ENCODE assay signal across 13 cellular contexts in genomic region chr16:68082596-68083238, GRCh38. TPM values are rescaled to one million over a fixed set of nuclear protein-coding genes. Genes with fewer than 3 reads are reported as not detected.
DNase-seq lines count a peak whose midpoint lies in the region; ATAC-seq and TF ChIP-seq lines count a peak whose summit lies in the region.
"Had no signal": no experiment of that assay in that cellular context is flagged by ENCODE, and none has a peak within 500 bp of the region (broad histone marks: within the 10 kb centered on the region; RNA-seq: fewer than 3 reads in every experiment).

No MANE protein-coding gene starts in this region.

- no peak overlapping the region for H3K4me2 ChIP-seq in mesenchymal stem cell (ENCODE audit: low read length, poor library complexity, severe bottlenecking)

- peaks cover 12% of the 10 kb centered on the region for H3K4me1 ChIP-seq in mesenchymal stem cell (ENCODE audit: control insufficient read depth, insufficient read depth, low read depth, low read length)
- peaks cover 76% of the 10 kb centered on the region for H3K4me1 ChIP-seq in suprapubic skin

- H3K36me3 Mint-ChIP-seq in activated CD8-positive, alpha-beta memory T cell treated with anti-CD3 and anti-CD28 coated beads, Interleukin-2, amount 10 ng/mL, durations not matched to agents 7 days and 5 days, result peaks cover 27% of the 10 kb centered on the region
- H3K36me3 Mint-ChIP-seq in activated T-helper 1 cell treated with anti-CD3 and anti-CD28 coated beads, Interleukin-12 subunit alpha, Interleukin-12 subunit beta, Interleukin-2, Interleukin-4 antibody, amounts not matched to agents 30 ng/mL and 10 ng/mL and 1 ng/mL, durations not matched to agents 14 hours and 24 hours and 36 hours (ENCODE audit: low read depth), result peaks cover 21% of the 10 kb centered on the region

- no peak for TF ChIP-seq POLR2A in suprapubic skin (IDR thresholded peaks at IDR 0.05)

- no peak overlapping the region for H3K23ac ChIP-seq in mesenchymal stem cell (ENCODE audit: low read length in 2 of 2)

- CTCF ChIA-PET in activated CD8-positive, alpha-beta memory T cell treated with anti-CD3 and anti-CD28 coated beads, Interleukin-2, amount 10 ng/mL, durations not matched to agents 7 days and 5 days (lab: Charles Lee), result interaction anchor here (10.6 kb wide), 1 partner anchor 14 kb away, joined by 211 read pairs; no protein-coding TSS in a partner anchor

- no peak overlapping the region for H3K4me3 Mint-ChIP-seq in activated CD8-positive, alpha-beta memory T cell treated with anti-CD3 and anti-CD28 coated beads, Interleukin-2, amount 10 ng/mL, durations not matched to agents 7 days and 5 days
- H3K4me3 Mint-ChIP-seq in activated T-helper 1 cell treated with anti-CD3 and anti-CD28 coated beads, Interleukin-12 subunit alpha, Interleukin-12 subunit beta, Interleukin-2, Interleukin-4 antibody, amounts not matched to agents 30 ng/mL and 10 ng/mL and 1 ng/mL, durations not matched to agents 14 hours and 24 hours and 36 hours, result peak overlapping the region; percentile 85

- peak overlapping the region; percentile 42 for H2BK120ac ChIP-seq in mesenchymal stem cell (ENCODE audit: low read depth, low read length)

- peak; percentile 41 for DNase-seq in activated CD8-positive, alpha-beta memory T cell treated with anti-CD3 and anti-CD28 coated beads, Interleukin-2, amount 10 ng/mL, durations not matched to agents 7 days and 5 days
- no peak for DNase-seq in activated CD8-positive, alpha-beta memory T cell treated with anti-CD3 and anti-CD28 coated beads for 24 hours
- no peak for DNase-seq in activated T-helper 1 cell treated with anti-CD3 and anti-CD28 coated beads, Interleukin-12 subunit alpha, Interleukin-12 subunit beta, Interleukin-2, Interleukin-4 antibody, amounts not matched to agents 30 ng/mL and 10 ng/mL and 1 ng/mL, durations not matched to agents 14 hours and 24 hours and 36 hours (ENCODE audit: low spot score)
- no peak for DNase-seq in mesenchymal stem cell
- DNase-seq in suprapubic skin (ENCODE audit: low spot score in 2 of 2), result no peak
- DNase-seq in hypothalamus (lab: John Stamatoyannopoulos, UW), result no peak
- DNase-seq: cortex of kidney; NCI-H1105; occipital lobe; stimulated activated CD4-positive, alpha-beta T cell treated with anti-CD3 and anti-CD28 coated beads, Interleukin-4, amount 100 ng/mL, for 4 hours; transverse colon had no signal

- H2BK12ac ChIP-seq in mesenchymal stem cell (ENCODE audit: low read length in 2 of 2), result peak overlapping the region in 1 of 2 experiments; percentile 87

- peak overlapping the region in 1 of 2 experiments; percentile 81 for H3K4ac ChIP-seq in mesenchymal stem cell (ENCODE audit: low read depth in 1 of 2, low read length in 2 of 2)

- H3K27me3 ChIP-seq in mesenchymal stem cell (ENCODE audit: control insufficient read depth in 1 of 2, insufficient read depth in 1 of 2, low read length in 2 of 2) (no peaks in the 10 kb centered on the region), suprapubic skin (no peaks in the 10 kb centered on the region)
- H3K27me3 ChIP-seq: transverse colon had no signal

- ATAC-seq in activated CD8-positive, alpha-beta memory T cell treated with anti-CD3 and anti-CD28 coated beads, Interleukin-2, amount 10 ng/mL, durations not matched to agents 7 days and 5 days, result no peak
- ATAC-seq in HG03039 (IDR thresholded peaks at IDR 0.05; ENCODE audit: unreplicated experiment) (no peak), GM18909 (IDR thresholded peaks at IDR 0.05; ENCODE audit: poor library complexity, unreplicated experiment) (no peak)

- H3K14ac ChIP-seq in mesenchymal stem cell (ENCODE audit: low read length in 2 of 2), result no peak overlapping the region

- no peaks in the 10 kb centered on the region for H3K79me1 ChIP-seq in mesenchymal stem cell (replicated peaks; ENCODE audit: low read length, poor library complexity, severe bottlenecking)

- intact Hi-C loops in activated T-helper 1 cell treated with anti-CD3 and anti-CD28 coated beads, Interleukin-12 subunit alpha, Interleukin-12 subunit beta, Interleukin-2, Interleukin-4 antibody, amounts not matched to agents 30 ng/mL and 10 ng/mL and 1 ng/mL, durations not matched to agents 14 hours and 24 hours and 36 hours (cut with micrococcal nuclease), result loop anchor here (5.0 to 10.0 kb wide), 2 partner anchors 145 to 838 kb away; partner anchors contain the start of genes FHOD1, PSMB10 and SLC9A5

- H3K4me1 Mint-ChIP-seq in activated CD8-positive, alpha-beta memory T cell treated with anti-CD3 and anti-CD28 coated beads, Interleukin-2, amount 10 ng/mL, durations not matched to agents 7 days and 5 days, result peaks cover 68% of the 10 kb centered on the region
- H3K4me1 Mint-ChIP-seq in activated T-helper 1 cell treated with anti-CD3 and anti-CD28 coated beads, Interleukin-12 subunit alpha, Interleukin-12 subunit beta, Interleukin-2, Interleukin-4 antibody, amounts not matched to agents 30 ng/mL and 10 ng/mL and 1 ng/mL, durations not matched to agents 14 hours and 24 hours and 36 hours (ENCODE audit: low read depth), result peaks cover 75% of the 10 kb centered on the region

- no peak for TF ChIP-seq CTCF in suprapubic skin (IDR thresholded peaks at IDR 0.05)

- no peak overlapping the region for H2BK5ac ChIP-seq in mesenchymal stem cell (ENCODE audit: low read depth, low read length, poor library complexity, severe bottlenecking)

- H3K27me3 Mint-ChIP-seq in activated CD8-positive, alpha-beta memory T cell treated with anti-CD3 and anti-CD28 coated beads, Interleukin-2, amount 10 ng/mL, durations not matched to agents 7 days and 5 days, result no peaks in the 10 kb centered on the region
- H3K27me3 Mint-ChIP-seq in activated T-helper 1 cell treated with anti-CD3 and anti-CD28 coated beads, Interleukin-12 subunit alpha, Interleukin-12 subunit beta, Interleukin-2, Interleukin-4 antibody, amounts not matched to agents 30 ng/mL and 10 ng/mL and 1 ng/mL, durations not matched to agents 14 hours and 24 hours and 36 hours (ENCODE audit: insufficient read depth), result peaks cover 2% of the 10 kb centered on the region

- peak overlapping the region; percentile 19 for H2BK15ac ChIP-seq in mesenchymal stem cell (ENCODE audit: low read depth, poor library complexity, severe bottlenecking)

- no peaks in the 10 kb centered on the region for H3K9me3 Mint-ChIP-seq in activated CD8-positive, alpha-beta memory T cell treated with anti-CD3 and anti-CD28 coated beads, Interleukin-2, amount 10 ng/mL, durations not matched to agents 7 days and 5 days (ENCODE audit: low read depth)
- H3K9me3 Mint-ChIP-seq in activated T-helper 1 cell treated with anti-CD3 and anti-CD28 coated beads, Interleukin-12 subunit alpha, Interleukin-12 subunit beta, Interleukin-2, Interleukin-4 antibody, amounts not matched to agents 30 ng/mL and 10 ng/mL and 1 ng/mL, durations not matched to agents 14 hours and 24 hours and 36 hours, result no peaks in the 10 kb centered on the region

- H2AFZ ChIP-seq in mesenchymal stem cell (ENCODE audit: low read depth, low read length), result no peak overlapping the region

- H3K36me3 ChIP-seq in mesenchymal stem cell (ENCODE audit: control insufficient read depth in 1 of 2, insufficient read depth in 2 of 2, low read depth in 1 of 2, low read length in 2 of 2), result peaks cover 14 to 26% of the 10 kb centered on the region in 2 experiments
- peaks cover 13% of the 10 kb centered on the region for H3K36me3 ChIP-seq in suprapubic skin
- H3K36me3 ChIP-seq: transverse colon had no signal

- no peak overlapping the region for H3K27ac ChIP-seq in mesenchymal stem cell (ENCODE audit: low read length, poor library complexity, severe bottlenecking)
- peak overlapping the region; percentile 4 for H3K27ac ChIP-seq in suprapubic skin

- TF ChIP-seq EP300 in suprapubic skin (IDR thresholded peaks at IDR 0.05), result no peak

- no peak overlapping the region for H3K9ac ChIP-seq in mesenchymal stem cell (ENCODE audit: low read length)

- H2AK5ac ChIP-seq in mesenchymal stem cell (ENCODE audit: low read length, severe bottlenecking), result peak overlapping the region; percentile 11

- H4K91ac ChIP-seq in mesenchymal stem cell (ENCODE audit: low read length), result peak overlapping the region; percentile 31

- peak overlapping the region; percentile 96 for H3K27ac Mint-ChIP-seq in activated CD8-positive, alpha-beta memory T cell treated with anti-CD3 and anti-CD28 coated beads, Interleukin-2, amount 10 ng/mL, durations not matched to agents 7 days and 5 days
- peak overlapping the region; percentile 90 for H3K27ac Mint-ChIP-seq in activated T-helper 1 cell treated with anti-CD3 and anti-CD28 coated beads, Interleukin-12 subunit alpha, Interleukin-12 subunit beta, Interleukin-2, Interleukin-4 antibody, amounts not matched to agents 30 ng/mL and 10 ng/mL and 1 ng/mL, durations not matched to agents 14 hours and 24 hours and 36 hours

- peak overlapping the region; percentile 79 for H4K8ac ChIP-seq in mesenchymal stem cell (ENCODE audit: low read length)

- peak overlapping the region in 1 of 2 experiments; percentile 69 for H3K18ac ChIP-seq in mesenchymal stem cell (ENCODE audit: low read depth in 1 of 2, low read length in 2 of 2)

- H3K4me3 ChIP-seq in mesenchymal stem cell (ENCODE audit: insufficient read depth in 1 of 2, low read depth in 1 of 2, low read length in 2 of 2), result no peak overlapping the region
- H3K4me3 ChIP-seq in suprapubic skin, result no peak overlapping the region
- H3K4me3 ChIP-seq: transverse colon had no signal

- H3K9me3 ChIP-seq in mesenchymal stem cell (ENCODE audit: control insufficient read depth, low read length), result no peaks in the 10 kb centered on the region
- H3K9me3 ChIP-seq in suprapubic skin, result no peaks in the 10 kb centered on the region
- H3K9me3 ChIP-seq: transverse colon had no signal

- WGBS in mesenchymal stem cell, result 92% methylated on average over 2 of the region's 2 CpGs
- WGBS in suprapubic skin, result 92% methylated on average over 2 of the region's 2 CpGs

RNA-seq across cellular contexts. Expression of gene NFATC3, which starts 2.5 kb away (rescaled TPM):
- total RNA-seq in activated CD8-positive, alpha-beta memory T cell treated with anti-CD3 and anti-CD28 coated beads, Interleukin-2, amount 10 ng/mL, durations not matched to agents 7 days and 5 days, result 100 to 1,000 TPM; 176 to 183 TPM
- total RNA-seq in activated T-helper 1 cell treated with anti-CD3 and anti-CD28 coated beads, Interleukin-12 subunit alpha, Interleukin-12 subunit beta, Interleukin-2, Interleukin-4 antibody, amounts not matched to agents 30 ng/mL and 10 ng/mL and 1 ng/mL, durations not matched to agents 14 hours and 24 hours and 36 hours, result 152 and 157 TPM in 2 replicates
- 11.8 TPM for polyA plus RNA-seq in mesenchymal stem cell (2013, experiment 1 of 2)
- polyA plus RNA-seq in mesenchymal stem cell (2013, experiment 2 of 2), result 11.8 TPM
- total RNA-seq in suprapubic skin, result 10 to 100 TPM; 32.7 to 58.1 (median 36.9) TPM

RNA-seq across cellular contexts. Expression of gene DUS2, which starts 59.6 kb away (rescaled TPM):
- 10 to 100 TPM; 28.4 to 32.0 TPM for total RNA-seq in activated CD8-positive, alpha-beta memory T cell treated with anti-CD3 and anti-CD28 coated beads, Interleukin-2, amount 10 ng/mL, durations not matched to agents 7 days and 5 days
- 34.7 and 37.2 TPM in 2 replicates for total RNA-seq in activated T-helper 1 cell treated with anti-CD3 and anti-CD28 coated beads, Interleukin-12 subunit alpha, Interleukin-12 subunit beta, Interleukin-2, Interleukin-4 antibody, amounts not matched to agents 30 ng/mL and 10 ng/mL and 1 ng/mL, durations not matched to agents 14 hours and 24 hours and 36 hours
- polyA plus RNA-seq in mesenchymal stem cell (2013, experiment 1 of 2), result 5.1 TPM
- 5.3 TPM for polyA plus RNA-seq in mesenchymal stem cell (2013, experiment 2 of 2)
- 10 to 100 TPM; 14.4 to 21.6 (median 15.5) TPM for total RNA-seq in suprapubic skin

RNA-seq across cellular contexts. Expression of gene DDX28, which starts 59.7 kb away (rescaled TPM):
- total RNA-seq in activated CD8-positive, alpha-beta memory T cell treated with anti-CD3 and anti-CD28 coated beads, Interleukin-2, amount 10 ng/mL, durations not matched to agents 7 days and 5 days, result 10 to 100 TPM; 14.8 to 20.8 TPM
- 28.2 and 28.4 TPM in 2 replicates for total RNA-seq in activated T-helper 1 cell treated with anti-CD3 and anti-CD28 coated beads, Interleukin-12 subunit alpha, Interleukin-12 subunit beta, Interleukin-2, Interleukin-4 antibody, amounts not matched to agents 30 ng/mL and 10 ng/mL and 1 ng/mL, durations not matched to agents 14 hours and 24 hours and 36 hours
- polyA plus RNA-seq in mesenchymal stem cell (2013, experiment 1 of 2), result 4.4 TPM
- polyA plus RNA-seq in mesenchymal stem cell (2013, experiment 2 of 2), result 4.6 TPM
- 10 to 100 TPM in 2 of 4 donors, 1 to 10 TPM in 2; 9.0 to 22.5 (median 13.0) TPM for total RNA-seq in suprapubic skin
